ENCODE assay signal across 24 cellular contexts in genomic region chr3:49759226-49759625, GRCh38. TPM values are rescaled to one million over a fixed set of nuclear protein-coding genes. Genes with fewer than 3 reads are reported as not detected.
"Had no signal": no experiment of that assay in that cellular context is flagged by ENCODE, and none has a peak within 500 bp of the region (broad histone marks: within the 10 kb centered on the region; RNA-seq: fewer than 3 reads in every experiment).

No MANE protein-coding gene starts in this region.

- H3K27me3 Mint-ChIP-seq: activated T-cell treated with anti-CD3 and anti-CD28 coated beads, Interleukin-2, amount 50 U/mL, for 24 hours; stimulated activated naive B cell treated with anti-CD40 and anti-IgM and Interleukin-4, amounts not matched to agents 10 μg/mL and 1 μg/mL and 100 μg/mL, for 72 hours had no signal

- H3K4me3 Mint-ChIP-seq: activated CD8-positive, alpha-beta T cell treated with anti-CD3 and anti-CD28 coated beads, Interleukin-2, amount 10 ng/mL, durations not matched to agents 7 days and 5 days; activated T-cell treated with anti-CD3 and anti-CD28 coated beads, Interleukin-2, amount 50 U/mL, for 24 hours; neural crest cell; stimulated activated naive B cell treated with anti-CD40 and anti-IgM and Interleukin-4, amounts not matched to agents 10 μg/mL and 1 μg/mL and 100 μg/mL, for 72 hours had no signal

- H3K9me3 Mint-ChIP-seq: activated T-cell treated with anti-CD3 and anti-CD28 coated beads, Interleukin-2, amount 50 U/mL, for 24 hours; neural crest cell; stimulated activated naive B cell treated with anti-CD40 and anti-IgM and Interleukin-4, amounts not matched to agents 10 μg/mL and 1 μg/mL and 100 μg/mL, for 72 hours had no signal

- H3K27ac Mint-ChIP-seq: activated CD8-positive, alpha-beta T cell treated with anti-CD3 and anti-CD28 coated beads, Interleukin-2, amount 10 ng/mL, durations not matched to agents 7 days and 5 days; activated T-cell treated with anti-CD3 and anti-CD28 coated beads, Interleukin-2, amount 50 U/mL, for 24 hours; stimulated activated naive B cell treated with anti-CD40 and anti-IgM and Interleukin-4, amounts not matched to agents 10 μg/mL and 1 μg/mL and 100 μg/mL, for 72 hours had no signal

- H3K9me3 ChIP-seq: esophagus squamous epithelium, heart right ventricle, mucosa of descending colon, upper lobe of left lung had no signal

- H3K4me3 ChIP-seq: esophagus squamous epithelium, heart right ventricle, mucosa of descending colon, upper lobe of left lung had no signal

- H3K27me3 ChIP-seq: esophagus squamous epithelium, heart right ventricle, upper lobe of left lung had no signal

- DNase-seq: activated CD4-positive, alpha-beta T cell treated with anti-CD3 and anti-CD28 coated beads for 1 hour; activated CD4-positive, alpha-beta T cell treated with anti-CD3 and anti-CD28 coated beads, Interleukin-2, amount 50 U/mL, for 1 hour; activated CD8-positive, alpha-beta T cell treated with anti-CD3 and anti-CD28 coated beads, Interleukin-2, amount 10 ng/mL, durations not matched to agents 7 days and 5 days; activated naive CD4-positive, alpha-beta T cell treated with Interleukin-2 at 50 U/mL for 16 hours; activated T-cell treated with anti-CD3 and anti-CD28 coated beads, Interleukin-2, amount 50 U/mL, for 24 hours; dermis blood vessel endothelial cell; effector memory CD4-positive, alpha-beta T cell; esophagus squamous epithelium; foreskin fibroblast; heart right ventricle; islet precursor cell; left cardiac atrium; mesenchymal stem cell; mucosa of descending colon; occipital lobe; small intestine; stimulated activated CD4-positive, alpha-beta T cell treated with anti-CD3 and anti-CD28 coated beads, Interleukin-2, amount 100 ng/mL, for 24 hours; stimulated activated naive B cell treated with anti-CD40 and anti-IgM and Interleukin-4, amounts not matched to agents 10 μg/mL and 1 μg/mL and 100 μg/mL, for 72 hours; T-helper 1 cell; upper lobe of left lung; WERI-Rb-1 had no signal

- H3K27ac ChIP-seq: esophagus squamous epithelium, heart right ventricle, upper lobe of left lung, WERI-Rb-1 had no signal

- ATAC-seq: activated CD8-positive, alpha-beta T cell treated with anti-CD3 and anti-CD28 coated beads, Interleukin-2, amount 10 ng/mL, durations not matched to agents 7 days and 5 days; mucosa of descending colon; sciatic nerve; stimulated activated naive B cell treated with anti-CD40 and anti-IgM and Interleukin-4, amounts not matched to agents 10 μg/mL and 1 μg/mL and 100 μg/mL, for 72 hours had no signal

- H3K36me3 ChIP-seq: WERI-Rb-1 had no signal

RNA-seq across cellular contexts. Expression of gene AMIGO3, which starts 39.7 kb away (rescaled TPM):
- total RNA-seq: mucosa of descending colon, sciatic nerve had no signal

RNA-seq across cellular contexts. Expression of gene CDHR4, which starts 40.4 kb away (rescaled TPM):
- total RNA-seq: activated CD8-positive, alpha-beta T cell treated with anti-CD3 and anti-CD28 coated beads, Interleukin-2, amount 10 ng/mL, durations not matched to agents 7 days and 5 days; chondrocyte; dermis blood vessel endothelial cell; esophagus squamous epithelium; heart right ventricle; occipital lobe had no signal
